10 cellular contexts compared by ENCODE assay signal in genomic region chr15:40567111-40567510, GRCh38. TPM values are rescaled to one million over a fixed set of nuclear protein-coding genes. Genes with fewer than 3 reads are reported as not detected.
DNase-seq lines count a peak whose midpoint lies in the region; FAIRE-seq and TF ChIP-seq lines count a peak whose summit lies in the region.
"Had no signal": no experiment of that assay in that cellular context is flagged by ENCODE, and none has a peak within 500 bp of the region (broad histone marks: within the 10 kb centered on the region; RNA-seq: fewer than 3 reads in every experiment).

No MANE protein-coding gene starts in this region.

- H3K4me1 ChIP-seq in small intestine (ENCODE audit: control insufficient read depth in 2 of 2, insufficient read depth in 1 of 2, low read depth in 1 of 2, low read length in 1 of 2), result peaks cover 2 to 4% of the 10 kb centered on the region in 2 donors

- H3K27me3 ChIP-seq in small intestine (ENCODE audit: control insufficient read depth in 2 of 2, insufficient read depth in 2 of 2, low read length in 2 of 2), result no peaks in the 10 kb centered on the region

- no peaks in the 10 kb centered on the region for H3K9me3 Mint-ChIP-seq in activated naive CD4-positive, alpha-beta T cell treated with anti-CD3 and anti-CD28 coated beads, Interleukin-2, amount 50 U/mL, for 24 hours
- no peaks in the 10 kb centered on the region for H3K9me3 Mint-ChIP-seq in chondrocyte (ENCODE audit: low read depth)
- no peaks in the 10 kb centered on the region for H3K9me3 Mint-ChIP-seq in T-helper 2 cell treated with Interferon-gamma antibody and Interleukin-4, amounts not matched to agents 5 μg/mL and 100 μg/mL, for 36 hours

- WGBS in small intestine, 3 donors, result 24 to 60% (median 34%) methylated on average over 7 of the region's 7 CpGs

- no peak overlapping the region for H3K27ac ChIP-seq in small intestine (ENCODE audit: low read depth in 1 of 2, low read length in 1 of 2)
- H3K27ac ChIP-seq: thoracic aorta had no signal

- peak; percentile 41 for TF ChIP-seq CTCF in chondrocyte (IDR thresholded peaks at IDR 0.05)

- peaks cover 56% of the 10 kb centered on the region for H3K4me1 Mint-ChIP-seq in activated naive CD4-positive, alpha-beta T cell treated with anti-CD3 and anti-CD28 coated beads, Interleukin-2, amount 50 U/mL, for 24 hours
- H3K4me1 Mint-ChIP-seq in chondrocyte (ENCODE audit: low read depth), result peaks cover 41% of the 10 kb centered on the region
- H3K4me1 Mint-ChIP-seq in T-helper 2 cell treated with Interferon-gamma antibody and Interleukin-4, amounts not matched to agents 5 μg/mL and 100 μg/mL, for 36 hours (ENCODE audit: low read depth), result peaks cover 38% of the 10 kb centered on the region

- no peaks in the 10 kb centered on the region for H3K9me3 ChIP-seq in small intestine (ENCODE audit: control insufficient read depth, low read depth)
- H3K9me3 ChIP-seq: thoracic aorta had no signal

- DNase-seq in activated naive CD4-positive, alpha-beta T cell treated with Interleukin-2 at 50 U/mL for 16 hours, result no peak
- DNase-seq in NCI-H82 (lab: John Stamatoyannopoulos, UW), result peak; percentile 59
- no peak for DNase-seq in chondrocyte (ENCODE audit: low spot score)
- DNase-seq in small intestine, result peak; percentile 39
- no peak for DNase-seq in T-helper 2 cell treated with Interferon-gamma antibody and Interleukin-4, amounts not matched to agents 5 μg/mL and 100 μg/mL, for 36 hours (ENCODE audit: low spot score)
- DNase-seq in T1000 (lab: John Stamatoyannopoulos, UW), result no peak
- no peak for DNase-seq in NCI-H345 (lab: John Stamatoyannopoulos, UW)
- DNase-seq: NCI-H2029 treated with DMSO at 0.1 percent for 48 hours had no signal

- H3K36me3 Mint-ChIP-seq in activated naive CD4-positive, alpha-beta T cell treated with anti-CD3 and anti-CD28 coated beads, Interleukin-2, amount 50 U/mL, for 24 hours, result no peaks in the 10 kb centered on the region
- no peaks in the 10 kb centered on the region for H3K36me3 Mint-ChIP-seq in chondrocyte (ENCODE audit: low read depth)
- peaks cover 2% of the 10 kb centered on the region for H3K36me3 Mint-ChIP-seq in T-helper 2 cell treated with Interferon-gamma antibody and Interleukin-4, amounts not matched to agents 5 μg/mL and 100 μg/mL, for 36 hours (ENCODE audit: low read depth)

- peak overlapping the region; percentile 30 for H3K4me3 Mint-ChIP-seq in activated naive CD4-positive, alpha-beta T cell treated with anti-CD3 and anti-CD28 coated beads, Interleukin-2, amount 50 U/mL, for 24 hours
- no peak overlapping the region for H3K4me3 Mint-ChIP-seq in chondrocyte (ENCODE audit: unreplicated experiment)
- H3K4me3 Mint-ChIP-seq in T-helper 2 cell treated with Interferon-gamma antibody and Interleukin-4, amounts not matched to agents 5 μg/mL and 100 μg/mL, for 36 hours, result no peak overlapping the region

- no peak overlapping the region for H3K4me3 ChIP-seq in small intestine (ENCODE audit: low read depth in 1 of 2, low read length in 2 of 2)
- H3K4me3 ChIP-seq: thoracic aorta had no signal

- H3K27ac Mint-ChIP-seq in activated naive CD4-positive, alpha-beta T cell treated with anti-CD3 and anti-CD28 coated beads, Interleukin-2, amount 50 U/mL, for 24 hours, result no peak overlapping the region
- H3K27ac Mint-ChIP-seq in chondrocyte (ENCODE audit: unreplicated experiment), result no peak overlapping the region
- H3K27ac Mint-ChIP-seq in T-helper 2 cell treated with Interferon-gamma antibody and Interleukin-4, amounts not matched to agents 5 μg/mL and 100 μg/mL, for 36 hours, result no peak overlapping the region

- no peak for FAIRE-seq in small intestine (lab: Jason Lieb, UNC)

- H3K27me3 Mint-ChIP-seq in activated naive CD4-positive, alpha-beta T cell treated with anti-CD3 and anti-CD28 coated beads, Interleukin-2, amount 50 U/mL, for 24 hours, result no peaks in the 10 kb centered on the region
- no peaks in the 10 kb centered on the region for H3K27me3 Mint-ChIP-seq in chondrocyte (ENCODE audit: low read depth)
- H3K27me3 Mint-ChIP-seq in T-helper 2 cell treated with Interferon-gamma antibody and Interleukin-4, amounts not matched to agents 5 μg/mL and 100 μg/mL, for 36 hours (ENCODE audit: low read depth), result no peaks in the 10 kb centered on the region

- H3K36me3 ChIP-seq in small intestine (ENCODE audit: control insufficient read depth in 2 of 2, insufficient read depth in 2 of 2, low read length in 2 of 2), result peaks cover 0 to under 1% of the 10 kb centered on the region in 2 donors
- H3K36me3 ChIP-seq: thoracic aorta had no signal

RNA-seq across cellular contexts. Expression of gene RPUSD2, which starts 2.0 kb away (rescaled TPM):
- 7.7 to 10.9 TPM (median 10.2 TPM) in 3 replicates for total RNA-seq in chondrocyte
- 10 to 100 TPM in 1 of 3 donors, 1 to 10 TPM in 2; 3.2 to 10.1 (median 4.0) TPM for polyA plus RNA-seq in small intestine

RNA-seq across cellular contexts. Expression of gene CCDC32, which starts 2.3 kb away (rescaled TPM):
- total RNA-seq in chondrocyte, result 16.7 to 22.5 TPM (median 21.2 TPM) in 3 replicates
- polyA plus RNA-seq in small intestine, result 10 to 100 TPM; 22.3 to 23.8 (median 23.5) TPM

RNA-seq across cellular contexts. Expression of gene KNL1, which starts 26.9 kb away (rescaled TPM):
- total RNA-seq in chondrocyte, result 4.7 to 6.0 TPM (median 5.5 TPM) in 3 replicates
- polyA plus RNA-seq in small intestine, result 10 to 100 TPM in 1 of 3 donors, 1 to 10 TPM in 2; 8.1 to 11.0 (median 9.5) TPM

Comparison
In these comparisons a context has a peak if more than half of its experiments do, and no peak if none do; other contexts are left out.
1. DNase-seq: peak in NCI-H82 (single experiment) and small intestine (single experiment); none in activated naive CD4-positive, alpha-beta T cell treated with Interleukin-2 at 50 U/mL for 16 hours (single experiment), chondrocyte (single experiment), T-helper 2 cell treated with Interferon-gamma antibody and Interleukin-4, amounts not matched to agents 5 μg/mL and 100 μg/mL, for 36 hours (single experiment), T1000 (single experiment) and NCI-H345 (single experiment).